In the genomic region with DNA sequence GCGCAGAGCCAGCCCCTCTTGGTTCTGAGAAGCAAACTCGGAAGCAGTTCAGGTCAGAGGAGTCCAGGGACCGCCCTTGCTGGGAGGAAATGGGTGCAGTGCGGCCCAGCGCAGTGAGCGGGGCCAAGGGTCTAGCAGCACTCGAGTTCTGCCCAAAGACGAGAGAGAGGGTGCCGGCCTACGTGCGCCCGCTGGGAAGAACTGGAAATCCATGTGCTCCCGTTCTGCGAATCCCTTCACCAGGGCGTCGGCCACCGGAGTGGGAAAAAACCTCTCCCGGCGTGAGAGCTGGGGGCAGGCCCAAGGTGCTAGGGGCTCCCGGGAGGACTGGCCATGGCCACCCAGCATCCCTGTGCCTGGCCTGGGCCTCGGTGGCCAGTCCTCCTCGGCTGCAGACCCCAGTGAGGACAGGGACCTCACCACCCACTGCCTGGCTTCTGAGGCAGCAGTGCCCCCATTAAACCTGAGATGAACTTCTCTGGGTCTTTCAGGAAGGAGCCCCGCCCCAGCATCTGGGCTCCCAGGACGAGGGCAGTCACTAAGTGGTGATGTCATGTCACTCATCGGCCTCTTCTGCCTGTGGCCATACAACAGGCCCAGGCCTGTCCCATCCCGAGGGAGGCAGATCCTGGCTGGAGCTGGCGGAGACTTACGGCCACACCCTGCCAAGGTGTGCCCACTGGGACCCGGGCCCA, we compare ENCODE assay signal across 1 cellular context.
TF ChIP-seq lines count a peak whose summit lies in the region.

No MANE protein-coding gene starts in this region.

TF ChIP-seq in H1, 55 proteins besides CTCF, POLR2A, EP300 and RAD21:
- TF ChIP-seq GABPA (IDR thresholded peaks at IDR 0.05; ENCODE audit: borderline replicate concordance, insufficient read depth, low read length) (no peak), TAF7 (optimal IDR thresholded peaks at IDR 0.05; ENCODE audit: borderline replicate concordance, low read depth, low read length) (no peak), KDM1A (IDR thresholded peaks at IDR 0.05; ENCODE audit: borderline replicate concordance, low read length) (no peak), RNF2 (IDR thresholded peaks at IDR 0.05; ENCODE audit: borderline replicate concordance, low read depth, low read length, missing control alignments, poor library complexity, severe bottlenecking) (no peak), NRF1 (IDR thresholded peaks at IDR 0.05; ENCODE audit: low read depth, low read length) (no peak), TBP (IDR thresholded peaks at IDR 0.05; ENCODE audit: low read depth, low read length) (no peak)
- TF ChIP-seq, protein P1, sequence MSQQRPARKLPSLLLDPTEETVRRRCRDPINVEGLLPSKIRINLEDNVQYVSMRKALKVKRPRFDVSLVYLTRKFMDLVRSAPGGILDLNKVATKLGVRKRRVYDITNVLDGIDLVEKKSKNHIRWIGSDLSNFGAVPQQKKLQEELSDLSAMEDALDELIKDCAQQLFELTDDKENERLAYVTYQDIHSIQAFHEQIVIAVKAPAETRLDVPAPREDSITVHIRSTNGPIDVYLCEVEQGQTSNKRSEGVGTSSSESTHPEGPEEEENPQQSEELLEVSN (IDR thresholded peaks at IDR 0.05): no peak
- TF ChIP-seq, protein P2, sequence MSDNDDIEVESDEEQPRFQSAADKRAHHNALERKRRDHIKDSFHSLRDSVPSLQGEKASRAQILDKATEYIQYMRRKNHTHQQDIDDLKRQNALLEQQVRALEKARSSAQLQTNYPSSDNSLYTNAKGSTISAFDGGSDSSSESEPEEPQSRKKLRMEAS (IDR thresholded peaks at IDR 0.05): no peak
